ENCODE assay signal across 25 cellular contexts in the genomic region with DNA sequence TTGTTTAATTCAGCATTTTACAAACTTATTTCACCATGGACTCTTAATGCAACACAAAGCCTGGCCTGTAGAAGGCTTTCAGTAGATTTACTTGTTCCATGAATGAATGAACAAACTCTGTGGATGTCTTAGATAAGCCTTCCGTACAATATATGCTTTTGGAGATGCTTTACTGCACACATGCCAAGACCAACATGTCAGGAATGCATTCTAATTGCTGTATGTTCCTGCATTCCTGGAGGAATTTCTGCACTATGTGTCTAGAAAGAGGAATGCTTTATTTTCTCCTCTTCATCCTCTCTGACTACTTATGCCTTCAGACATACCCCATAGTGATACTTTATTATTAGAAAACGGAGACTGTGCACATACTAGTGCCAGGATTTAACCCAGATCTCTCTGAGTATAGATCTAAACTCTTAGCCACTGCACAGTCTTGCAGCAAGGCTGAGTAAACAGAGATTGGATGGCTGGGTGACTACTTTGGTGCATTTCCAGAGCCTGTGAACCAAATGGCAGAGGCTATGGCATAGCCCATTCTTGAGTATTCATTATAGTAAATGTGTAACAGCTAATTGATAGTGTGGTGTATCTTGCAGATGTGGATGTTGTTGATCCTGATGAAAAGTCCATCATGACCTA.
A peak's percentile ranks its signal among the peaks of the same experiment; 100 is the strongest.
DNase-seq lines count a peak whose midpoint lies in the region; TF ChIP-seq lines count a peak whose summit lies in the region.
"Had no signal": no experiment of that assay in that cellular context is flagged by ENCODE, and none has a peak within 500 bp of the region (broad histone marks: within the 10 kb centered on the region; RNA-seq: fewer than 3 reads in every experiment).

No MANE protein-coding gene starts in this region.

- no peak overlapping the region for H3K4me3 ChIP-seq in GM23248
- H3K4me3 ChIP-seq in skeletal muscle cell (ENCODE audit: low read depth, low read length): no peak overlapping the region
- no peak overlapping the region for H3K4me3 ChIP-seq in esophagus squamous epithelium
- H3K4me3 ChIP-seq: ascending aorta, neural progenitor cell, right lobe of liver, SK-N-MC, stomach, tibial artery had no signal

- H4K20me1 ChIP-seq in GM23248 (ENCODE audit: insufficient read depth): no peaks in the 10 kb centered on the region

- no peaks in the 10 kb centered on the region for H3K9me2 ChIP-seq in GM23248 (ENCODE audit: insufficient read depth)

- no peak for TF ChIP-seq CTCF in esophagus squamous epithelium (IDR thresholded peaks at IDR 0.05)

- no peaks in the 10 kb centered on the region for H3K36me3 ChIP-seq in GM23248 (ENCODE audit: low read depth)
- H3K36me3 ChIP-seq in esophagus squamous epithelium: peaks cover 0 to 58% (median 0%) of the 10 kb centered on the region in 3 donors
- H3K36me3 ChIP-seq: right lobe of liver had no signal

- no peak for TF ChIP-seq POLR2A in esophagus squamous epithelium (IDR thresholded peaks at IDR 0.05)

- H3K27ac ChIP-seq in GM23248 (no peak overlapping the region), esophagus squamous epithelium (no peak overlapping the region)
- H3K27ac ChIP-seq: ascending aorta, KMS-11, neural progenitor cell, right lobe of liver, RWPE1, SK-N-MC, stomach, tibial artery had no signal

- DNase-seq in GM23248 (peak; percentile 11), amniotic epithelial cell (ENCODE audit: low read depth) (peak; percentile 28), fibroblast of gingiva (ENCODE audit: low read depth) (peak; percentile 12), skeletal muscle cell (ENCODE audit: low read depth) (peak; percentile 31), esophagus squamous epithelium (lab: John Stamatoyannopoulos, UW) (no peak), DMS153 (lab: John Stamatoyannopoulos, UW) (no peak)
- DNase-seq in activated effector memory CD4-positive, alpha-beta T cell treated with Interleukin-2 at 50 U/mL for 16 hours: no peak
- DNase-seq: activated CD4-positive, alpha-beta T cell treated with anti-CD3 and anti-CD28 coated beads, Interleukin-2, amount 50 U/mL, for 1 hour; activated CD8-positive, alpha-beta memory T cell treated with anti-CD3 and anti-CD28 coated beads, Interleukin-2, amount 10 ng/mL, durations not matched to agents 7 days and 5 days; CD4-positive, alpha-beta T cell; effector CD4-positive, alpha-beta T cell; H7; islet precursor cell; NCI-H1436; NCI-H2171; NCI-H526; right lobe of liver; stimulated activated CD4-positive, alpha-beta T cell treated with anti-CD3 and anti-CD28 coated beads, Interleukin-15, amount 100 ng/mL, for 24 hours; stomach; tibial artery had no signal

- H3K4me1 ChIP-seq in GM23248 (ENCODE audit: insufficient read depth) (peaks cover 7% of the 10 kb centered on the region; the same call in 1 of the 2 replicates), esophagus squamous epithelium (no peaks in the 10 kb centered on the region)
- H3K4me1 ChIP-seq: ascending aorta, neural progenitor cell, right lobe of liver had no signal

- H3K27me3 ChIP-seq in GM23248 (replicated peaks; ENCODE audit: insufficient read depth): no peaks in the 10 kb centered on the region
- H3K27me3 ChIP-seq in esophagus squamous epithelium: no peaks in the 10 kb centered on the region
- H3K27me3 ChIP-seq: ascending aorta, neural progenitor cell, right lobe of liver, stomach, tibial artery had no signal

- peaks cover 8% of the 10 kb centered on the region; the same call in 1 of the 2 replicates for H3F3A ChIP-seq in GM23248 (ENCODE audit: insufficient read depth)

- peak overlapping the region; percentile 23 for H3K4me2 ChIP-seq in GM23248 (ENCODE audit: unreplicated experiment)
- H3K4me2 ChIP-seq: KMS-11, neural progenitor cell had no signal

- WGBS in GM23248 (ENCODE audit: low coverage in 1 of 2, low lambda C conversion rate in 2 of 2, missing lambda C conversion rate in 2 of 2), 2 experiments: 77 to 81% methylated on average over 2 of the region's 2 CpGs
- WGBS in esophagus squamous epithelium, 2 donors: 51 to 53% methylated on average over 2 of the region's 2 CpGs

- in situ Hi-C loops in GM23248 (cut with MboI): no loop called here

- no peak overlapping the region for H3K9ac ChIP-seq in GM23248
- H3K9ac ChIP-seq: KMS-11, neural progenitor cell had no signal

- no peaks in the 10 kb centered on the region for H3K9me3 ChIP-seq in GM23248 (ENCODE audit: low read depth)
- no peaks in the 10 kb centered on the region for H3K9me3 ChIP-seq in esophagus squamous epithelium
- H3K9me3 ChIP-seq: ascending aorta, right lobe of liver, stomach, tibial artery had no signal

- no peak overlapping the region for H2AFZ ChIP-seq in GM23248
- H2AFZ ChIP-seq: neural progenitor cell had no signal

- no peaks in the 10 kb centered on the region for H3K79me2 ChIP-seq in GM23248 (ENCODE audit: insufficient read depth)

- intact Hi-C loops in esophagus squamous epithelium (cut with DNase I): no loop called here

Comparison
In these comparisons a context has a peak if more than half of its experiments do, and no peak if none do; other contexts are left out.
1. DNase-seq: peak in GM23248 (single experiment), amniotic epithelial cell (single experiment), fibroblast of gingiva (single experiment) and skeletal muscle cell (single experiment); none in esophagus squamous epithelium (single experiment), activated effector memory CD4-positive, alpha-beta T cell treated with Interleukin-2 at 50 U/mL for 16 hours (single experiment) and DMS153 (single experiment).